In genomic region chr14:89226789-89227489, GRCh38 we compare ENCODE assay signal across 17 cellular contexts.
A peak's percentile ranks its signal among the peaks of the same experiment; 100 is the strongest.
DNase-seq lines count a peak whose midpoint lies in the region; ATAC-seq, FAIRE-seq and TF ChIP-seq lines count a peak whose summit lies in the region.
"Had no signal": no experiment of that assay in that cellular context is flagged by ENCODE, and none has a peak within 500 bp of the region (broad histone marks: within the 10 kb centered on the region; RNA-seq: fewer than 3 reads in every experiment).

No MANE protein-coding gene starts in this region.

- no peak overlapping the region for H2BK15ac ChIP-seq in neuronal stem cell (ENCODE audit: low read length)

- H3K4me1 ChIP-seq in kidney (ENCODE audit: control insufficient read depth in 1 of 2, insufficient read depth in 1 of 2, low read depth in 1 of 2, low read length in 2 of 2) = peaks cover 0 to 3% of the 10 kb centered on the region in 2 donors
- no peaks in the 10 kb centered on the region for H3K4me1 ChIP-seq in Caco-2
- H3K4me1 ChIP-seq in neuronal stem cell (ENCODE audit: control insufficient read depth in 2 of 2, insufficient read depth in 1 of 2, low read depth in 1 of 2, low read length in 2 of 2) = no peaks in the 10 kb centered on the region

- H4K91ac ChIP-seq in neuronal stem cell (ENCODE audit: low read depth, low read length, poor library complexity) = no peak overlapping the region

- ATAC-seq in CD4-positive, alpha-beta T cell (ENCODE audit: poor library complexity) = no peak
- ATAC-seq in T-helper 17 cell (no peak), GM21528 (IDR thresholded peaks at IDR 0.05; ENCODE audit: low FRiP score, unreplicated experiment) (no peak)
- ATAC-seq: naive thymus-derived CD4-positive, alpha-beta T cell had no signal

- intact Hi-C loops in CD4-positive, alpha-beta T cell (cut with DNase I, micrococcal nuclease) = no loop called here
- intact Hi-C loops in kidney (cut with DNase I) (no loop called here), Caco-2 (cut with micrococcal nuclease; ENCODE audit: unreplicated experiment) (no loop called here)

- peak overlapping the region; percentile 21 for H3K27ac Mint-ChIP-seq in CD4-positive, alpha-beta T cell
- H3K27ac Mint-ChIP-seq in T-helper 17 cell (peak overlapping the region; percentile 2), Caco-2 (ENCODE audit: unreplicated experiment) (no peak overlapping the region)
- H3K27ac Mint-ChIP-seq: activated naive CD4-positive, alpha-beta T cell treated with anti-CD3 and anti-CD28 coated beads, Interleukin-2, amount 10 ng/mL, durations not matched to agents 7 days and 5 days; B cell had no signal

- H3K36me3 ChIP-seq in kidney (ENCODE audit: control insufficient read depth in 1 of 2, insufficient read depth in 2 of 2, low read length in 2 of 2) = no peaks in the 10 kb centered on the region
- no peaks in the 10 kb centered on the region for H3K36me3 ChIP-seq in Caco-2 (ENCODE audit: control insufficient read depth, insufficient read depth, low read length)
- H3K36me3 ChIP-seq in neuronal stem cell (replicated peaks in 1 of 2; ENCODE audit: control insufficient read depth in 2 of 2, insufficient read depth in 2 of 2, low read length in 2 of 2) = no peaks in the 10 kb centered on the region

- FAIRE-seq in kidney (lab: Jason Lieb, UNC) = no peak
- FAIRE-seq: endothelial cell of umbilical vein, RCC 7860 had no signal

- H3K27ac ChIP-seq in CD4-positive, alpha-beta T cell (ENCODE audit: low read depth, low read length) = no peak overlapping the region
- H3K27ac ChIP-seq in kidney (ENCODE audit: low read depth in 2 of 2, low read length in 2 of 2) (no peak overlapping the region), neuronal stem cell (replicated peaks; ENCODE audit: low read length) (no peak overlapping the region)
- H3K27ac ChIP-seq: VCaP had no signal

- H3K9me3 ChIP-seq in CD4-positive, alpha-beta T cell (ENCODE audit: control insufficient read depth, low read length) = no peaks in the 10 kb centered on the region
- no peaks in the 10 kb centered on the region for H3K9me3 ChIP-seq in T-helper 17 cell (ENCODE audit: control insufficient read depth, low read length, poor library complexity, severe bottlenecking)
- H3K9me3 ChIP-seq in kidney (ENCODE audit: control insufficient read depth in 1 of 2, low read length in 2 of 2) = no peaks in the 10 kb centered on the region
- no peaks in the 10 kb centered on the region for H3K9me3 ChIP-seq in Caco-2
- H3K9me3 ChIP-seq in neuronal stem cell (replicated peaks in 1 of 2; ENCODE audit: control insufficient read depth in 2 of 2, insufficient read depth in 1 of 2, low read depth in 1 of 2, low read length in 2 of 2) = no peaks in the 10 kb centered on the region

- no peak overlapping the region for H2BK5ac ChIP-seq in neuronal stem cell (ENCODE audit: low read length)

- no peak overlapping the region for H4K8ac ChIP-seq in neuronal stem cell (ENCODE audit: low read depth, low read length)

- no TSS peak for BruUV-seq in Caco-2 (replicated peaks; lab: Mats Ljungman, UMichigan)

- no peak overlapping the region for H2BK120ac ChIP-seq in neuronal stem cell (ENCODE audit: low read depth, low read length)

- no peak overlapping the region for H2BK12ac ChIP-seq in neuronal stem cell (ENCODE audit: low read length)

- H3K27me3 Mint-ChIP-seq in CD4-positive, alpha-beta T cell = no peaks in the 10 kb centered on the region
- H3K27me3 Mint-ChIP-seq in T-helper 17 cell = no peaks in the 10 kb centered on the region
- no peaks in the 10 kb centered on the region for H3K27me3 Mint-ChIP-seq in Caco-2 (ENCODE audit: insufficient read depth, unreplicated experiment)
- H3K27me3 Mint-ChIP-seq: activated naive CD4-positive, alpha-beta T cell treated with anti-CD3 and anti-CD28 coated beads, Interleukin-2, amount 10 ng/mL, durations not matched to agents 7 days and 5 days; B cell; naive thymus-derived CD4-positive, alpha-beta T cell had no signal

- DNase-seq in CD4-positive, alpha-beta T cell = no peak
- DNase-seq in T-helper 17 cell (no peak), fibroblast of the aortic adventitia (ENCODE audit: low read depth) (peak; percentile 32), pons (ENCODE audit: low spot score) (peak; percentile 47), kidney (no peak), Caco-2 (no peak), neuronal stem cell (ENCODE audit: low spot score) (no peak)
- DNase-seq: activated naive CD4-positive, alpha-beta T cell treated with anti-CD3 and anti-CD28 coated beads, Interleukin-2, amount 10 ng/mL, durations not matched to agents 7 days and 5 days; naive thymus-derived CD4-positive, alpha-beta T cell; NCI-H1930; NCI-H524 treated with DMSO at 0.1 percent for 48 hours; SW 1271 had no signal

- no peak for TF ChIP-seq CTCF in CD4-positive, alpha-beta T cell (IDR thresholded peaks at IDR 0.05)
- TF ChIP-seq CTCF in fibroblast of the aortic adventitia (IDR thresholded peaks at IDR 0.05; ENCODE audit: insufficient read depth, low read length) (no peak), kidney (IDR thresholded peaks at IDR 0.05; ENCODE audit: borderline replicate concordance, extremely low read depth, insufficient read depth) (no peak), Caco-2 (IDR thresholded peaks at IDR 0.05; ENCODE audit: insufficient read depth in 1 of 2, low read depth in 1 of 2, low read length in 1 of 2, severe bottlenecking in 1 of 2, unreplicated experiment in 1 of 2) (no peak)

- no peak overlapping the region for H3K4me3 Mint-ChIP-seq in CD4-positive, alpha-beta T cell
- H3K4me3 Mint-ChIP-seq in T-helper 17 cell (no peak overlapping the region), Caco-2 (ENCODE audit: unreplicated experiment) (no peak overlapping the region)
- H3K4me3 Mint-ChIP-seq: activated naive CD4-positive, alpha-beta T cell treated with anti-CD3 and anti-CD28 coated beads, Interleukin-2, amount 10 ng/mL, durations not matched to agents 7 days and 5 days; B cell had no signal

- H3K4me1 Mint-ChIP-seq in CD4-positive, alpha-beta T cell (ENCODE audit: low read depth) = peaks cover 73% of the 10 kb centered on the region
- H3K4me1 Mint-ChIP-seq in T-helper 17 cell (peaks cover 37% of the 10 kb centered on the region), Caco-2 (ENCODE audit: low read depth, unreplicated experiment) (no peaks in the 10 kb centered on the region)

- POLR2A ChIA-PET in CD4-positive, alpha-beta T cell (lab: Charles Lee) = no interaction called here
- POLR2A ChIA-PET in Caco-2 (lab: Charles Lee) = no interaction called here

- H3K9ac ChIP-seq in kidney (ENCODE audit: low read length in 2 of 2) = no peak overlapping the region
- H3K9ac ChIP-seq in neuronal stem cell (ENCODE audit: low read depth, low read length, poor library complexity) = no peak overlapping the region

- no peak overlapping the region for H2AK5ac ChIP-seq in neuronal stem cell (ENCODE audit: low read depth, low read length)

- no peaks in the 10 kb centered on the region for H3K79me1 ChIP-seq in neuronal stem cell (ENCODE audit: low read depth, low read length)

- CTCF ChIA-PET in CD4-positive, alpha-beta T cell (lab: Charles Lee) = no interaction called here
- CTCF ChIA-PET in Caco-2 (lab: Charles Lee) = no interaction called here

- H3K4ac ChIP-seq in neuronal stem cell (ENCODE audit: low read length) = no peak overlapping the region

- no CpG with 5 or more reads among the region's 9 CpGs for WGBS in neuronal stem cell (ENCODE audit: extremely low coverage in 2 of 2, insufficient read length in 2 of 2, insufficient replicate concordance in 1 of 2), 2 donors

- H3K18ac ChIP-seq in neuronal stem cell (ENCODE audit: low read length) = no peak overlapping the region

- H3K36me3 Mint-ChIP-seq in CD4-positive, alpha-beta T cell (ENCODE audit: low read depth) = no peaks in the 10 kb centered on the region
- no peaks in the 10 kb centered on the region for H3K36me3 Mint-ChIP-seq in T-helper 17 cell (ENCODE audit: low read depth)
- no peaks in the 10 kb centered on the region for H3K36me3 Mint-ChIP-seq in Caco-2 (ENCODE audit: insufficient read depth, unreplicated experiment)

- H2AFZ ChIP-seq in neuronal stem cell (ENCODE audit: low read length) = no peak overlapping the region

- no peak overlapping the region for H3K23ac ChIP-seq in neuronal stem cell (ENCODE audit: low read depth, low read length, poor library complexity)

- no peak overlapping the region for H3K4me3 ChIP-seq in fibroblast of the aortic adventitia (ENCODE audit: low read depth, low read length)
- no peak overlapping the region for H3K4me3 ChIP-seq in kidney (ENCODE audit: low read length in 2 of 2)
- no peak overlapping the region for H3K4me3 ChIP-seq in Caco-2 (ENCODE audit: low read depth, low read length)
- no peak overlapping the region for H3K4me3 ChIP-seq in neuronal stem cell (ENCODE audit: low read length in 2 of 2)

- no peak overlapping the region for H3K14ac ChIP-seq in neuronal stem cell (ENCODE audit: low read length)

- no peaks in the 10 kb centered on the region for H3K27me3 ChIP-seq in CD4-positive, alpha-beta T cell (ENCODE audit: control insufficient read depth, insufficient read depth, low read length)
- H3K27me3 ChIP-seq in Caco-2 (replicated peaks; ENCODE audit: control insufficient read depth, insufficient read depth, low read length) (no peaks in the 10 kb centered on the region), neuronal stem cell (ENCODE audit: control insufficient read depth in 3 of 3, insufficient read depth in 3 of 3, low read depth in 1 of 3, low read length in 3 of 3) (no peaks in the 10 kb centered on the region)

- H3K4me2 ChIP-seq in neuronal stem cell (ENCODE audit: insufficient read depth, low read length, poor library complexity, severe bottlenecking) = no peak overlapping the region

- no peaks in the 10 kb centered on the region for H3K9me3 Mint-ChIP-seq in CD4-positive, alpha-beta T cell
- no peaks in the 10 kb centered on the region for H3K9me3 Mint-ChIP-seq in Caco-2 (ENCODE audit: unreplicated experiment)
- H3K9me3 Mint-ChIP-seq: activated naive CD4-positive, alpha-beta T cell treated with anti-CD3 and anti-CD28 coated beads, Interleukin-2, amount 10 ng/mL, durations not matched to agents 7 days and 5 days had no signal

Comparison
In these comparisons a context has a peak if more than half of its experiments do, and no peak if none do; other contexts are left out.
1. DNase-seq: peak in fibroblast of the aortic adventitia (single experiment) and pons (single experiment); none in CD4-positive, alpha-beta T cell (0 of 10), T-helper 17 cell (0 of 3), kidney (single experiment), Caco-2 (0 of 2) and neuronal stem cell (single experiment).